In genomic region chr2:202007015-202008011, GRCh38 we compare ENCODE assay signal across 17 cellular contexts. TPM values are rescaled to one million over a fixed set of nuclear protein-coding genes. Genes with fewer than 3 reads are reported as not detected.
A peak's percentile ranks its signal among the peaks of the same experiment; 100 is the strongest.
DNase-seq lines count a peak whose midpoint lies in the region; ATAC-seq and TF ChIP-seq lines count a peak whose summit lies in the region.
"Had no signal": no experiment of that assay in that cellular context is flagged by ENCODE, and none has a peak within 500 bp of the region (broad histone marks: within the 10 kb centered on the region; RNA-seq: fewer than 3 reads in every experiment).

No MANE protein-coding gene starts in this region.

- no peak overlapping the region for H3K4me2 ChIP-seq in HCT116 (ENCODE audit: low read length)
- H3K4me2 ChIP-seq: BLaER1 treated with 17β-estradiol and CSF1 and Interleukin-3, amounts not matched to agents 10 nM and 100 nM had no signal

- H3K4me1 ChIP-seq in HCT116 (ENCODE audit: control insufficient read depth in 1 of 2, insufficient read depth in 2 of 2, low read length in 2 of 2) (no peaks in the 10 kb centered on the region), adipocyte (ENCODE audit: control insufficient read depth, insufficient read depth, low read length) (peaks cover 25% of the 10 kb centered on the region)
- H3K4me1 ChIP-seq: HAP-1 had no signal

- H3K27me3 ChIP-seq in HCT116 (ENCODE audit: insufficient read depth, low read length) (no peaks in the 10 kb centered on the region), adipocyte (replicated peaks; ENCODE audit: control insufficient read depth, insufficient read depth, low read length) (peaks cover 38% of the 10 kb centered on the region)
- H3K27me3 ChIP-seq: BLaER1 treated with 17β-estradiol and CSF1 and Interleukin-3, amounts not matched to agents 10 nM and 100 nM; tibial nerve had no signal

- no peak for TF ChIP-seq POLR2A in HCT116 (IDR thresholded peaks at IDR 0.05; ENCODE audit: borderline replicate concordance, extremely low read depth, insufficient read depth, insufficient read length)

- H3K79me2 ChIP-seq in HCT116 (ENCODE audit: insufficient read depth, low read length) = no peaks in the 10 kb centered on the region

- H3K9ac ChIP-seq in HCT116 (ENCODE audit: low read length) (no peak overlapping the region), adipocyte (ENCODE audit: low read length) (no peak overlapping the region)
- H3K9ac ChIP-seq: BLaER1 treated with 17β-estradiol and CSF1 and Interleukin-3, amounts not matched to agents 10 nM and 100 nM had no signal

- BruUV-seq in HCT116 (replicated peaks; lab: Mats Ljungman, UMichigan) = no TSS peak

- no peak for TF ChIP-seq CTCF in HCT116 (IDR thresholded peaks at IDR 0.05 in 2 of 3, conservative IDR thresholded peaks at IDR 0.05 in 1 of 3; ENCODE audit: borderline replicate concordance in 1 of 3, insufficient read depth in 1 of 3, low read depth in 2 of 3, low read length in 2 of 3)
- TF ChIP-seq CTCF in retinal pigment epithelial cell (conservative IDR thresholded peaks at IDR 0.05; ENCODE audit: low read depth, low read length) = peak; percentile 34

- no peak for DNase-seq in HCT116 (ENCODE audit: low read depth, low spot score)
- DNase-seq in adipocyte (ENCODE audit: low read depth) = peak; percentile 25
- DNase-seq in left cardiac atrium = peak; percentile 33
- DNase-seq in retinal pigment epithelial cell (ENCODE audit: low read depth) = no peak
- no peak for DNase-seq in NCI-H187 (lab: John Stamatoyannopoulos, UW)
- DNase-seq in NCI-H524 treated with DMSO at 0.1 percent for 48 hours (lab: John Stamatoyannopoulos, UW) = no peak
- DNase-seq: activated CD4-positive, CD25-positive, alpha-beta regulatory T cell; activated CD8-positive, alpha-beta memory T cell treated with anti-CD3 and anti-CD28 coated beads for 24 hours; foreskin melanocyte; NCI-H1694; NCI-H226; stimulated activated naive CD4-positive, alpha-beta T cell had no signal

- TF ChIP-seq RAD21 in HCT116 (IDR thresholded peaks at IDR 0.05; ENCODE audit: low read depth) = 0 out of 2 replicates have a peak, but pooled peaks have one; percentile 10

- ATAC-seq in HCT116 = no peak
- peak; percentile 29 to 51 for ATAC-seq in left cardiac atrium
- ATAC-seq in GM21423 (IDR thresholded peaks at IDR 0.05; ENCODE audit: unreplicated experiment) = no peak
- no peak for ATAC-seq in HG03097 (IDR thresholded peaks at IDR 0.05; ENCODE audit: low FRiP score, unreplicated experiment)

- H4K20me1 ChIP-seq in HCT116 (ENCODE audit: insufficient read depth) = no peaks in the 10 kb centered on the region
- H4K20me1 ChIP-seq: BLaER1 treated with 17β-estradiol and CSF1 and Interleukin-3, amounts not matched to agents 10 nM and 100 nM had no signal

- H3K9me3 ChIP-seq in HCT116 (ENCODE audit: control insufficient read depth in 1 of 2, insufficient read depth in 1 of 2, low read depth in 1 of 2, low read length in 2 of 2) (no peaks in the 10 kb centered on the region), adipocyte (ENCODE audit: control insufficient read depth, low read length) (no peaks in the 10 kb centered on the region)
- H3K9me3 ChIP-seq: BLaER1 treated with 17β-estradiol and CSF1 and Interleukin-3, amounts not matched to agents 10 nM and 100 nM; HAP-1; tibial nerve had no signal

- POLR2A ChIA-PET in HCT116 (lab: Charles Lee) = no interaction called here

- CTCF ChIA-PET in HCT116 (lab: Charles Lee) = no interaction called here

- H3K27ac ChIP-seq in HCT116 (ENCODE audit: low read depth, low read length) = no peak overlapping the region
- H3K27ac ChIP-seq: BLaER1 treated with 17β-estradiol and CSF1 and Interleukin-3, amounts not matched to agents 10 nM and 100 nM; tibial nerve had no signal

- intact Hi-C loops in HCT116 (cut with micrococcal nuclease) = no loop called here
- intact Hi-C loops in left cardiac atrium (cut with DNase I) = no loop called here

- RAD21 ChIA-PET in HCT116 (lab: Charles Lee; ENCODE audit: low non-redundant PET in 1 of 2, low total read pairs in 2 of 2, uncharacterized antibody in 2 of 2, unreplicated experiment in 2 of 2) = no interaction called here

- no peak overlapping the region for H2AFZ ChIP-seq in HCT116 (ENCODE audit: low read depth, low read length, poor library complexity, severe bottlenecking)

- H3K36me3 ChIP-seq in HCT116 (ENCODE audit: control insufficient read depth in 1 of 2, insufficient read depth in 2 of 2, low read length in 2 of 2) = no peaks in the 10 kb centered on the region
- no peaks in the 10 kb centered on the region for H3K36me3 ChIP-seq in adipocyte (ENCODE audit: control insufficient read depth, insufficient read depth, low read length, severe bottlenecking)
- H3K36me3 ChIP-seq: BLaER1 treated with 17β-estradiol and CSF1 and Interleukin-3, amounts not matched to agents 10 nM and 100 nM; HAP-1; tibial nerve had no signal

- H3K9me2 ChIP-seq in HCT116 (ENCODE audit: insufficient read depth) = no peaks in the 10 kb centered on the region

- no peak overlapping the region for H3K4me3 ChIP-seq in HCT116 (replicated peaks in 1 of 2; ENCODE audit: low read depth in 1 of 2, low read length in 2 of 2)
- no peak overlapping the region for H3K4me3 ChIP-seq in adipocyte (ENCODE audit: low read length)
- no peak overlapping the region for H3K4me3 ChIP-seq in retinal pigment epithelial cell (ENCODE audit: low read length)
- H3K4me3 ChIP-seq: BLaER1 treated with 17β-estradiol and CSF1 and Interleukin-3, amounts not matched to agents 10 nM and 100 nM; HAP-1; tibial nerve had no signal

TF ChIP-seq in HCT116, 20 proteins besides CTCF, POLR2A, EP300 and RAD21:
- TF ChIP-seq ZBTB33 (IDR thresholded peaks at IDR 0.05; ENCODE audit: extremely low read depth, insufficient replicate concordance, low read length) = no peak
- TF ChIP-seq SP1 (IDR thresholded peaks at IDR 0.05; ENCODE audit: low read depth) = no peak
- TF ChIP-seq YY1 (IDR thresholded peaks at IDR 0.05; ENCODE audit: extremely low read depth, insufficient replicate concordance, low read depth, low read length) = no peak
- no peak for TF ChIP-seq TCF7L2 (IDR thresholded peaks at IDR 0.05; ENCODE audit: borderline replicate concordance, extremely low read depth, insufficient read depth, insufficient read length)
- no peak for TF ChIP-seq REST (IDR thresholded peaks at IDR 0.05; ENCODE audit: low read depth)
- TF ChIP-seq CBX3 (IDR thresholded peaks at IDR 0.05; ENCODE audit: low read depth) = no peak
- TF ChIP-seq SRF (IDR thresholded peaks at IDR 0.05; ENCODE audit: low read depth) = no peak
- TF ChIP-seq JUND (IDR thresholded peaks at IDR 0.05) = no peak
- no peak for TF ChIP-seq ELF1 (IDR thresholded peaks at IDR 0.05; ENCODE audit: borderline replicate concordance, low read depth)
- TF ChIP-seq SIN3A (IDR thresholded peaks at IDR 0.05; ENCODE audit: low read depth) = no peak
- TF ChIP-seq MAX (IDR thresholded peaks at IDR 0.05) = no peak
- no peak for TF ChIP-seq EGR1 (IDR thresholded peaks at IDR 0.05; ENCODE audit: low read depth)
- no peak for TF ChIP-seq EZH2 (IDR thresholded peaks at IDR 0.05)

RNA-seq across cellular contexts. Expression of gene FZD7, which starts 26.3 kb away (rescaled TPM):
- 14.6 TPM for total RNA-seq in HCT116 (2021; ENCODE audit: unreplicated experiment)
- polyA plus RNA-seq in HCT116 (2012) = 10.2 and 10.4 TPM in 2 replicates
- 10 to 100 TPM; 12.2 to 18.9 TPM for total RNA-seq in left cardiac atrium

Comparison
In these comparisons a context has a peak if more than half of its experiments do, and no peak if none do; other contexts are left out.
1. ATAC-seq: peak in left cardiac atrium (2 of 2); none in HCT116 (single experiment), GM21423 (single experiment) and HG03097 (single experiment).
2. DNase-seq: peak in adipocyte (single experiment) and left cardiac atrium (single experiment); none in HCT116 (single experiment), retinal pigment epithelial cell (single experiment), NCI-H187 (0 of 2) and NCI-H524 treated with DMSO at 0.1 percent for 48 hours (single experiment).